10 cellular contexts compared by ENCODE assay signal in genomic region chr2:21256006-21256405, GRCh38.
DNase-seq lines count a peak whose midpoint lies in the region; TF ChIP-seq lines count a peak whose summit lies in the region.
"Had no signal": no experiment of that assay in that cellular context is flagged by ENCODE, and none has a peak within 500 bp of the region (broad histone marks: within the 10 kb centered on the region; RNA-seq: fewer than 3 reads in every experiment).

No MANE protein-coding gene starts in this region.

- H3K4me1 Mint-ChIP-seq in dendritic cell treated with granulocyte-macrophage colony-stimulating factor and Interleukin-4, amounts not matched to agents 40 ng/mL and 50 ng/mL, for 4 days (ENCODE audit: low read depth): peaks cover 19% of the 10 kb centered on the region
- peaks cover 25% of the 10 kb centered on the region for H3K4me1 Mint-ChIP-seq in neural progenitor cell

- intact Hi-C loops in dendritic cell treated with granulocyte-macrophage colony-stimulating factor and Interleukin-4, amounts not matched to agents 40 ng/mL and 50 ng/mL, for 4 days (cut with micrococcal nuclease): no loop called here

- no peak overlapping the region for H2AFZ ChIP-seq in neural progenitor cell (replicated peaks)

- DNase-seq in CMK (ENCODE audit: low read depth): peak; percentile 72
- DNase-seq in H4 (ENCODE audit: low spot score): peak; percentile 11
- DNase-seq in NCI-H2029 (lab: John Stamatoyannopoulos, UW): peak; percentile 80
- peak; percentile 60 for DNase-seq in neural progenitor cell (ENCODE audit: low spot score)
- DNase-seq in activated naive CD4-positive, alpha-beta T cell treated with Interleukin-2 at 50 U/mL for 16 hours: no peak
- DNase-seq in activated CD4-positive, alpha-beta T cell treated with anti-CD3 and anti-CD28 coated beads for 4 hours: no peak
- no peak for DNase-seq in iPS-NIHi11 (ENCODE audit: low spot score)
- DNase-seq: DND-41 had no signal

- no peaks in the 10 kb centered on the region for H4K20me1 ChIP-seq in neural progenitor cell (ENCODE audit: low read depth)

- H3K36me3 ChIP-seq in neural progenitor cell: no peaks in the 10 kb centered on the region

- no peak overlapping the region for H3K9ac ChIP-seq in neural progenitor cell

- H3K36me3 Mint-ChIP-seq in dendritic cell treated with granulocyte-macrophage colony-stimulating factor and Interleukin-4, amounts not matched to agents 40 ng/mL and 50 ng/mL, for 4 days (ENCODE audit: low read depth): no peaks in the 10 kb centered on the region
- H3K36me3 Mint-ChIP-seq in neural progenitor cell: no peaks in the 10 kb centered on the region

- no peak overlapping the region for H3K4me3 ChIP-seq in neural progenitor cell

- no peaks in the 10 kb centered on the region for H3K27me3 Mint-ChIP-seq in dendritic cell treated with granulocyte-macrophage colony-stimulating factor and Interleukin-4, amounts not matched to agents 40 ng/mL and 50 ng/mL, for 4 days
- peaks cover 4% of the 10 kb centered on the region for H3K27me3 Mint-ChIP-seq in neural progenitor cell (ENCODE audit: insufficient read depth, low read depth)

- H3K9me3 Mint-ChIP-seq in dendritic cell treated with granulocyte-macrophage colony-stimulating factor and Interleukin-4, amounts not matched to agents 40 ng/mL and 50 ng/mL, for 4 days: no peaks in the 10 kb centered on the region
- no peaks in the 10 kb centered on the region for H3K9me3 Mint-ChIP-seq in neural progenitor cell
- H3K9me3 Mint-ChIP-seq: T-helper 1 cell treated with Interleukin-12 subunit alpha and Interleukin-12 subunit beta and Interleukin-4 antibody, amounts not matched to agents 30 μg/mL and 1 μg/mL, for 36 hours had no signal

- no peak for TF ChIP-seq CTCF in neural progenitor cell (IDR thresholded peaks at IDR 0.05)

- H3K27ac ChIP-seq in neural progenitor cell: no peak overlapping the region

- no peak overlapping the region for H3K4me3 Mint-ChIP-seq in dendritic cell treated with granulocyte-macrophage colony-stimulating factor and Interleukin-4, amounts not matched to agents 40 ng/mL and 50 ng/mL, for 4 days
- H3K4me3 Mint-ChIP-seq in neural progenitor cell: no peak overlapping the region
- H3K4me3 Mint-ChIP-seq: T-helper 1 cell treated with Interleukin-12 subunit alpha and Interleukin-12 subunit beta and Interleukin-4 antibody, amounts not matched to agents 30 μg/mL and 1 μg/mL, for 36 hours had no signal

- no peaks in the 10 kb centered on the region for H3F3A ChIP-seq in neural progenitor cell (ENCODE audit: low read depth)

- no peak overlapping the region for H3K4me2 ChIP-seq in neural progenitor cell

- no peaks in the 10 kb centered on the region for H3K9me3 ChIP-seq in neural progenitor cell (ENCODE audit: low read depth)

- H3K4me1 ChIP-seq in neural progenitor cell: peaks cover 22% of the 10 kb centered on the region

- no peaks in the 10 kb centered on the region for H3K27me3 ChIP-seq in neural progenitor cell

- H3K27ac Mint-ChIP-seq in dendritic cell treated with granulocyte-macrophage colony-stimulating factor and Interleukin-4, amounts not matched to agents 40 ng/mL and 50 ng/mL, for 4 days: peak overlapping the region; percentile 66
- H3K27ac Mint-ChIP-seq in neural progenitor cell: no peak overlapping the region
- H3K27ac Mint-ChIP-seq: T-helper 1 cell treated with Interleukin-12 subunit alpha and Interleukin-12 subunit beta and Interleukin-4 antibody, amounts not matched to agents 30 μg/mL and 1 μg/mL, for 36 hours had no signal

- no peaks in the 10 kb centered on the region for H3K79me2 ChIP-seq in neural progenitor cell (ENCODE audit: low read depth)

Comparison
In these comparisons a context has a peak if more than half of its experiments do, and no peak if none do; other contexts are left out.
1. DNase-seq: peak in CMK (single experiment), H4 (single experiment), NCI-H2029 (single experiment) and neural progenitor cell (single experiment); none in activated naive CD4-positive, alpha-beta T cell treated with Interleukin-2 at 50 U/mL for 16 hours (single experiment), activated CD4-positive, alpha-beta T cell treated with anti-CD3 and anti-CD28 coated beads for 4 hours (0 of 2) and iPS-NIHi11 (single experiment).